24 cellular contexts compared by ENCODE assay signal in genomic region chr15:38117781-38118180, GRCh38.
"Had no signal": no experiment of that assay in that cellular context is flagged by ENCODE, and none has a peak within 500 bp of the region (broad histone marks: within the 10 kb centered on the region; RNA-seq: fewer than 3 reads in every experiment).

No MANE protein-coding gene starts in this region.

- DNase-seq: stimulated activated CD4-positive, alpha-beta T cell treated with anti-CD3 and anti-CD28 coated beads, Interleukin-2, amount 100 ng/mL, for 48 hours; stimulated activated CD4-positive, alpha-beta T cell treated with anti-CD3 and anti-CD28 coated beads, Interleukin-4, amount 100 ng/mL, for 1 hour; stimulated activated CD4-positive, alpha-beta T cell treated with anti-CD3 and anti-CD28 coated beads, Interleukin-4, amount 100 ng/mL, for 24 hours; stimulated activated CD4-positive, alpha-beta T cell treated with anti-CD3 and anti-CD28 coated beads, Interleukin-4, amount 100 ng/mL, for 4 hours; stimulated activated CD8-positive, alpha-beta memory T cell treated with anti-CD3 and anti-CD28 coated beads, Interleukin-4, amount 100 ng/mL, for 48 hours; stimulated activated naive B cell treated with anti-CD40 and anti-IgM and Interleukin-4, amounts not matched to agents 10 μg/mL and 1 μg/mL and 100 μg/mL, for 72 hours; stimulated activated naive CD4-positive, alpha-beta T cell; stimulated activated naive CD4-positive, alpha-beta T cell treated with Interleukin-2 at 50 U/mL for 16 hours; stimulated activated naive CD8-positive, alpha-beta T cell treated with anti-CD3 and anti-CD28 coated beads, Interleukin-15, amount 100 ng/mL, for 72 hours; stimulated activated naive CD8-positive, alpha-beta T cell treated with anti-CD3 and anti-CD28 coated beads, Interleukin-15, Interleukin-2, amounts not matched to agents 100 U/mL and 50 U/mL, for 24 hours; stomach; substantia nigra; testis; tibial artery; transverse colon; trophoblast cell; upper lobe of left lung; upper lobe of right lung; uterus had no signal

- H3K27me3 ChIP-seq: stomach, suprapubic skin, testis, tibial artery, tibial nerve, transverse colon, upper lobe of left lung, upper lobe of right lung, uterus, vagina had no signal

- H3K4me3 ChIP-seq: stomach, suprapubic skin, testis, thoracic aorta, tibial artery, tibial nerve, transverse colon, upper lobe of left lung, upper lobe of right lung, uterus, vagina had no signal

- H3K9me3 ChIP-seq: stomach, suprapubic skin, testis, thoracic aorta, tibial artery, transverse colon, upper lobe of left lung, upper lobe of right lung, uterus, vagina had no signal

- H3K36me3 ChIP-seq: stomach, suprapubic skin, thoracic aorta, tibial artery, tibial nerve, transverse colon, upper lobe of left lung, upper lobe of right lung, uterus, vagina had no signal

- FAIRE-seq: urothelium cell line had no signal

- H3K4me1 ChIP-seq: stomach, suprapubic skin, testis, tibial artery, tibial nerve, upper lobe of right lung, uterus, vagina had no signal

- H3K27ac ChIP-seq: stomach, suprapubic skin, testis, thoracic aorta, tibial artery, tibial nerve, transverse colon, upper lobe of left lung, upper lobe of right lung, uterus, vagina had no signal
